Comparison of ENCODE assay signal across 1 cellular context in the genomic region with DNA sequence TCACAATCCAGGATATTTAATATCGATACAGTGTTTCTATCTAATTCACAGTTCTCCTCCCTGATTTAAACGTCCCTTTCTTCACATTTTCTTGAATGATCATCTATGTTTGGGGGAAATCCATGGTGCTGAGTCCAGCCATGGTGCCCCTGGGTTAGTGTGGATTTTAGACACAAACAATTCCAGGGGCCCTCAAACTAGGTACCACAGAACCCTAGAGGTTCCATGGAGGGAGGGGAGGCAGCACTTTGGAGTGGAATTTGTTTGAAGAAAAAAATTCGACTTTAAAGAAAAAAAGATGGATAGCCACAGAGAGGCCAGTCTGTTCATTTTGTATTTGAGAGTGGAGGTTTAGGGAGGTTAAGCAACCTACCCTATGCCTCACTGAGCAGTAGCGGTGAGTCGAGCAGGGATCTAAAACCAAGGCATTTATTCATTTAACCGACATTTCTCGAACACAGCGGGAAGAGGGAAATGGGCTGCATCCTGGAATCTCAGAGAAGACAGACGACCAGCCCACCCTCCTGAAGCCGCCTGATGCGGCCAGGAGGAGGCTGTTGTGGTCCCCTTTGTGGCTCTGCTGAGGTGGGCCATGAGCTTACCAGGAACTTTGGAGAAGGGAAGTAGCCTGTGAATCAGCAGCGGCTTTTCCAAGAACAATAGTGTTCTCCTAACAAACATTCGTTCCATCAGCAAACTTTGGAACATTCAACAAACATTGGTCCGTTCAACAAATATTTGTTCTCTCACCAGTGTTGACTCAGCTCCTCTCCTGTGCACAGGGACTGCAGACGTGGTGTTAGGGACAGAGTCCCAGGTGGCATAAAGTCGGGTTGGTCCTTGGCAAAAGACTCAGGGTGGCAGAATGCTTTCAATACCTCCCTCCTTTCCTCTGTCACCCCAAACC.
TF ChIP-seq lines count a peak whose summit lies in the region.

No MANE protein-coding gene starts in this region.

TF ChIP-seq in GM23338, 12 proteins besides CTCF, POLR2A, EP300 and RAD21 (continued from another document):
- TF ChIP-seq ZNF462 (CRISPR knock-in tag; IDR thresholded peaks at IDR 0.05): no peak
- TF ChIP-seq JUNB (IDR thresholded peaks at IDR 0.05; ENCODE audit: unreplicated experiment): no peak
- no peak for TF ChIP-seq STAT1 (IDR thresholded peaks at IDR 0.05; ENCODE audit: unreplicated experiment)
- TF ChIP-seq EZH2phosphoT487 (IDR thresholded peaks at IDR 0.05; ENCODE audit: unreplicated experiment): no peak
- no peak for TF ChIP-seq POLR2AphosphoS5 (IDR thresholded peaks at IDR 0.05; ENCODE audit: low read depth)
- TF ChIP-seq ETS1 (IDR thresholded peaks at IDR 0.05): no peak
- no peak for TF ChIP-seq ZNF331 (CRISPR knock-in tag; IDR thresholded peaks at IDR 0.05; ENCODE audit: low read depth)
- no peak for TF ChIP-seq EZH2 (IDR thresholded peaks at IDR 0.05; ENCODE audit: low read depth, unreplicated experiment)
- TF ChIP-seq NANOG (IDR thresholded peaks at IDR 0.05; ENCODE audit: borderline replicate concordance): no peak
- TF ChIP-seq CREB1 (CRISPR knock-in tag; IDR thresholded peaks at IDR 0.05; ENCODE audit: low read depth): no peak
- TF ChIP-seq ZNF114 (CRISPR knock-in tag; IDR thresholded peaks at IDR 0.05): no peak
